8 cellular contexts compared by ENCODE assay signal in genomic region chr5:78269088-78269703, GRCh38. TPM values are rescaled to one million over a fixed set of nuclear protein-coding genes. Genes with fewer than 3 reads are reported as not detected.
DNase-seq lines count a peak whose midpoint lies in the region; ATAC-seq and TF ChIP-seq lines count a peak whose summit lies in the region.

No MANE protein-coding gene starts in this region.

- no peaks in the 10 kb centered on the region for H3K79me2 ChIP-seq in neural cell (replicated peaks; ENCODE audit: insufficient read depth, low read length)

- peak; percentile 67 for TF ChIP-seq RAD21 in neural cell (conservative IDR thresholded peaks at IDR 0.05)

- no peak for ATAC-seq in activated CD8-positive, alpha-beta memory T cell treated with anti-CD3 and anti-CD28 coated beads, Interleukin-2, amount 10 ng/mL, durations not matched to agents 7 days and 5 days
- ATAC-seq in GM19452 (IDR thresholded peaks at IDR 0.05; ENCODE audit: unreplicated experiment): no peak

- DNase-seq in GM03348 (ENCODE audit: low spot score) (peak; percentile 12), LoVo (ENCODE audit: low spot score) (peak; percentile 14), cardiac fibroblast (ENCODE audit: low read depth in 2 of 2) (peak; percentile 16 to 36), NCI-H2171 treated with DMSO at 0.1 percent for 48 hours (lab: John Stamatoyannopoulos, UW) (no peak), NCI-H345 treated with DMSO at 0.1 percent for 48 hours (lab: John Stamatoyannopoulos, UW; ENCODE audit: unreplicated experiment) (no peak)
- DNase-seq in activated CD8-positive, alpha-beta memory T cell treated with anti-CD3 and anti-CD28 coated beads, Interleukin-2, amount 10 ng/mL, durations not matched to agents 7 days and 5 days: no peak

- H3K9ac ChIP-seq in neural cell (ENCODE audit: low read length): no peak overlapping the region

- no peaks in the 10 kb centered on the region for H3K9me2 ChIP-seq in neural cell (ENCODE audit: insufficient read depth, low read length)

- H3K36me3 ChIP-seq in neural cell (ENCODE audit: insufficient read depth, low read length): no peaks in the 10 kb centered on the region

- H3K27me3 Mint-ChIP-seq in activated CD8-positive, alpha-beta memory T cell treated with anti-CD3 and anti-CD28 coated beads, Interleukin-2, amount 10 ng/mL, durations not matched to agents 7 days and 5 days: no peaks in the 10 kb centered on the region

- no peak overlapping the region for H3K27ac ChIP-seq in neural cell (ENCODE audit: low read length)

- H3K36me3 Mint-ChIP-seq in activated CD8-positive, alpha-beta memory T cell treated with anti-CD3 and anti-CD28 coated beads, Interleukin-2, amount 10 ng/mL, durations not matched to agents 7 days and 5 days: peaks cover 23% of the 10 kb centered on the region

- no peak overlapping the region for H3K27ac Mint-ChIP-seq in activated CD8-positive, alpha-beta memory T cell treated with anti-CD3 and anti-CD28 coated beads, Interleukin-2, amount 10 ng/mL, durations not matched to agents 7 days and 5 days

- TF ChIP-seq CTCF in cardiac fibroblast (IDR thresholded peaks at IDR 0.05; ENCODE audit: low read depth, low read length) (peak; percentile 32), neural cell (IDR thresholded peaks at IDR 0.05; ENCODE audit: poor library complexity, severe bottlenecking) (peak; percentile 68)

- H2AFZ ChIP-seq in neural cell (ENCODE audit: low read depth, low read length): no peak overlapping the region

- CTCF ChIA-PET in activated CD8-positive, alpha-beta memory T cell treated with anti-CD3 and anti-CD28 coated beads, Interleukin-2, amount 10 ng/mL, durations not matched to agents 7 days and 5 days (lab: Charles Lee): interaction anchor here (1.0 to 1.1 kb wide), 2 partner anchors 18 to 47 kb away, joined by 3 to 4 read pairs; no protein-coding TSS in a partner anchor

- no peak overlapping the region for H3K4me2 ChIP-seq in neural cell (ENCODE audit: low read length)

- H3K4me3 ChIP-seq in cardiac fibroblast (replicated peaks in 1 of 2; ENCODE audit: low read depth in 2 of 2, low read length in 2 of 2) (no peak overlapping the region), neural cell (ENCODE audit: low read length) (no peak overlapping the region)

- no peaks in the 10 kb centered on the region for H4K20me1 ChIP-seq in neural cell (ENCODE audit: insufficient read depth)

- no peaks in the 10 kb centered on the region for H3K9me3 Mint-ChIP-seq in activated CD8-positive, alpha-beta memory T cell treated with anti-CD3 and anti-CD28 coated beads, Interleukin-2, amount 10 ng/mL, durations not matched to agents 7 days and 5 days (ENCODE audit: low read depth)

- H3K9me3 ChIP-seq in neural cell (ENCODE audit: low read length): no peaks in the 10 kb centered on the region

- TF ChIP-seq EP300 in neural cell (conservative IDR thresholded peaks at IDR 0.05; ENCODE audit: poor library complexity, severe bottlenecking): no peak

- H3F3A ChIP-seq in neural cell (ENCODE audit: insufficient read depth, low read length, poor library complexity, severe bottlenecking): no peaks in the 10 kb centered on the region

- no peak overlapping the region for H3K4me3 Mint-ChIP-seq in activated CD8-positive, alpha-beta memory T cell treated with anti-CD3 and anti-CD28 coated beads, Interleukin-2, amount 10 ng/mL, durations not matched to agents 7 days and 5 days

- H3K4me1 Mint-ChIP-seq in activated CD8-positive, alpha-beta memory T cell treated with anti-CD3 and anti-CD28 coated beads, Interleukin-2, amount 10 ng/mL, durations not matched to agents 7 days and 5 days: peaks cover 3% of the 10 kb centered on the region

- no peaks in the 10 kb centered on the region for H3K27me3 ChIP-seq in neural cell (ENCODE audit: insufficient read depth, low read depth, low read length)

TF ChIP-seq in neural cell, 6 proteins besides CTCF, POLR2A, EP300 and RAD21:
- TF ChIP-seq TAF1 (IDR thresholded peaks at IDR 0.05; ENCODE audit: low read depth) (no peak), EZH2 (IDR thresholded peaks at IDR 0.05; ENCODE audit: borderline replicate concordance, insufficient read depth, low read length, poor library complexity, severe bottlenecking) (no peak), SMC3 (conservative IDR thresholded peaks at IDR 0.05; ENCODE audit: poor library complexity) (peak; percentile 74)
TF ChIP-seq in neural cell: peak in this region for 1.

RNA-seq across cellular contexts. Expression of gene AP3B1, which starts 25.3 kb away (rescaled TPM):
- polyA plus RNA-seq in neural cell: 7.7 and 8.5 TPM in 2 replicates
- 39.4 and 41.4 TPM in 2 replicates for polyA minus RNA-seq in neural cell
- 10 to 100 TPM; 47.0 to 48.8 TPM for total RNA-seq in activated CD8-positive, alpha-beta memory T cell treated with anti-CD3 and anti-CD28 coated beads, Interleukin-2, amount 10 ng/mL, durations not matched to agents 7 days and 5 days

Comparison
In these comparisons a context has a peak if more than half of its experiments do, and no peak if none do; other contexts are left out.
1. DNase-seq: peak in GM03348 (single experiment), LoVo (single experiment) and cardiac fibroblast (2 of 2); none in NCI-H2171 treated with DMSO at 0.1 percent for 48 hours (single experiment), activated CD8-positive, alpha-beta memory T cell treated with anti-CD3 and anti-CD28 coated beads, Interleukin-2, amount 10 ng/mL, durations not matched to agents 7 days and 5 days (single experiment) and NCI-H345 treated with DMSO at 0.1 percent for 48 hours (single experiment).